26 cellular contexts compared by ENCODE assay signal in the genomic region with DNA sequence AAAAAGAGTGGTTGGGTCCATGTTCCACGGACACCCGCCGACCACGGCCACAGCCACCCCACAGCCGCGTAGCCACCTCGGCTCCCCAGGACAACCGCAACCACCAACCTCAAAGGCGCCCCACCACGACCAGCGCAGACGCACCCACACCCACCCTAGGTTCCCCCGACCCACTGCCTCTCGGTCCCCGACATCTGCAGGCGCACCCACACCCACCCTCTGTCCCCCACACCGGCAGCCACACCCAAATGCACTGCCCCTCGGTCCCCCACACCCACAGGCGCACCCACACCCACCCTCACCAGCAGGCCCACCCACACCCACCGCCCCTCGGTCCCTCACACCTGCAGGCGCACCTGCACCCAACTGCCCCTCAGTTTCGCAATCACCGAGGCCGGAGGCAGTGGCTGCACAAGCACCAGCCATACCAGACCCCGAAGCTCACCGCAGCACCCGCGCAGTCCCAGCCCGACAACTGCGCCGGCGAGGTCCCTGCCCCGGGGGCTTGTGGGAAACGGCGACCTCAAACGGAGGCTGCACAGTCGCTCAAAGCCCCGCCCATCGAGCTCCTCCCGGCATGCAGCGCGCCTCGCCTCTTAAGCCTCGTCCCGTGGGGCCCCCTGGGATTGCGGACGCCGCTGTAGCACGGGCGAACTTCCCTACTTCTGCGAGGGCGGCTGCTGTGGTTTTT. TPM values are rescaled to one million over a fixed set of nuclear protein-coding genes. Genes with fewer than 3 reads are reported as not detected.
A peak's percentile ranks its signal among the peaks of the same experiment; 100 is the strongest.
DNase-seq lines count a peak whose midpoint lies in the region; ATAC-seq and TF ChIP-seq lines count a peak whose summit lies in the region.
"Had no signal": no experiment of that assay in that cellular context is flagged by ENCODE, and none has a peak within 500 bp of the region (broad histone marks: within the 10 kb centered on the region; RNA-seq: fewer than 3 reads in every experiment).

No MANE protein-coding gene starts in this region.

- H2BK120ac ChIP-seq in neuronal stem cell (ENCODE audit: low read depth, low read length): no peak overlapping the region

- H3K4me2 ChIP-seq in neuronal stem cell (ENCODE audit: insufficient read depth, low read length, poor library complexity, severe bottlenecking): no peak overlapping the region

- H3K4ac ChIP-seq in neuronal stem cell (ENCODE audit: low read length): no peak overlapping the region

- no peak overlapping the region for H4K8ac ChIP-seq in neuronal stem cell (ENCODE audit: low read depth, low read length)

- no peak for TF ChIP-seq CTCF in coronary artery (IDR thresholded peaks at IDR 0.05)

- ATAC-seq in right cardiac atrium: peak; percentile 40 to 41
- no peak for ATAC-seq in left ventricle myocardium superior
- ATAC-seq: HCT116, PC-3, Right ventricle myocardium inferior, SK-N-SH treated with all-trans-retinoic acid at 6 μM for 48 hours had no signal

- H3K9me3 ChIP-seq in right cardiac atrium (ENCODE audit: control insufficient read depth, low read length) (no peaks in the 10 kb centered on the region), neuronal stem cell (replicated peaks in 1 of 2; ENCODE audit: control insufficient read depth in 2 of 2, insufficient read depth in 1 of 2, low read depth in 1 of 2, low read length in 2 of 2) (peaks cover 8 to 9% of the 10 kb centered on the region in 2 donors)

- intact Hi-C loops in right cardiac atrium (cut with DNase I) (no loop called here), left ventricle myocardium superior (cut with micrococcal nuclease) (no loop called here)

- no peaks in the 10 kb centered on the region for H3K4me1 ChIP-seq in right cardiac atrium (ENCODE audit: control insufficient read depth, insufficient read depth, low read length)
- H3K4me1 ChIP-seq in neuronal stem cell (ENCODE audit: control insufficient read depth in 2 of 2, insufficient read depth in 1 of 2, low read depth in 1 of 2, low read length in 2 of 2): no peaks in the 10 kb centered on the region
- H3K4me1 ChIP-seq: SJCRH30 had no signal

- no peak overlapping the region for H4K91ac ChIP-seq in neuronal stem cell (ENCODE audit: low read depth, low read length, poor library complexity)

- DNase-seq in right cardiac atrium (peak in 1 of 3 donors; percentile 59), left ventricle myocardium superior (no peak), coronary artery (ENCODE audit: low spot score) (peak; percentile 52), neuronal stem cell (ENCODE audit: low spot score) (no peak), dermis blood vessel endothelial cell (no peak), NCI-H2227 (lab: John Stamatoyannopoulos, UW; ENCODE audit: unreplicated experiment) (no peak)
- no peak for DNase-seq in activated CD4-positive, CD25-positive, alpha-beta regulatory T cell (lab: John Stamatoyannopoulos, UW)
- DNase-seq: Karpas-422; NCI-H1092; NCI-H1417 treated with DMSO at 0.1 percent for 48 hours; NCI-H1694 treated with DMSO at 0.1 percent for 48 hours; NCI-H2081 treated with DMSO at 0.1 percent for 48 hours; NCI-H2171; NCI-H345; NCI-H524; NCI-H82; NK-92 treated with Interleukin-12 subunit alpha and Interleukin-12 subunit beta, amount 100 ng/mL, for 24 hours; PC-3; SJCRH30 had no signal

- H3K36me3 ChIP-seq in neuronal stem cell (replicated peaks in 1 of 2; ENCODE audit: control insufficient read depth in 2 of 2, insufficient read depth in 2 of 2, low read length in 2 of 2): peaks cover 4 to 11% of the 10 kb centered on the region in 2 donors

- H3K27ac ChIP-seq in right cardiac atrium (ENCODE audit: low read length): no peak overlapping the region
- no peak overlapping the region for H3K27ac ChIP-seq in coronary artery
- no peak overlapping the region for H3K27ac ChIP-seq in neuronal stem cell (replicated peaks; ENCODE audit: low read length)
- H3K27ac ChIP-seq: 22Rv1, SJCRH30 had no signal

- peak overlapping the region; percentile 11 for H3K18ac ChIP-seq in neuronal stem cell (ENCODE audit: low read length)

- 83% methylated on average over 53 of the region's 53 CpGs for WGBS in right cardiac atrium
- no CpG with 5 or more reads among the region's 53 CpGs for WGBS in neuronal stem cell (ENCODE audit: extremely low coverage in 2 of 2, insufficient read length in 2 of 2, insufficient replicate concordance in 1 of 2), 2 donors

- no peak overlapping the region for H2AFZ ChIP-seq in neuronal stem cell (ENCODE audit: low read length)

- H3K14ac ChIP-seq in neuronal stem cell (ENCODE audit: low read length): no peak overlapping the region

- H3K27me3 ChIP-seq in right cardiac atrium (ENCODE audit: control insufficient read depth, insufficient read depth) (no peaks in the 10 kb centered on the region), neuronal stem cell (ENCODE audit: control insufficient read depth in 3 of 3, insufficient read depth in 3 of 3, low read depth in 1 of 3, low read length in 3 of 3) (no peaks in the 10 kb centered on the region)
- H3K27me3 ChIP-seq: SJCRH30 had no signal

- H2BK12ac ChIP-seq in neuronal stem cell (ENCODE audit: low read length): no peak overlapping the region

- no peak overlapping the region for H3K9ac ChIP-seq in neuronal stem cell (ENCODE audit: low read depth, low read length, poor library complexity)

- H2BK15ac ChIP-seq in neuronal stem cell (ENCODE audit: low read length): no peak overlapping the region

- no peak overlapping the region for H3K4me3 ChIP-seq in right cardiac atrium (ENCODE audit: low read length)
- H3K4me3 ChIP-seq in coronary artery: no peak overlapping the region
- no peak overlapping the region for H3K4me3 ChIP-seq in neuronal stem cell (ENCODE audit: low read length in 2 of 2)
- H3K4me3 ChIP-seq: SJCRH30 had no signal

- peak overlapping the region; percentile 20 for H3K23ac ChIP-seq in neuronal stem cell (ENCODE audit: low read depth, low read length, poor library complexity)

- no peak overlapping the region for H2AK5ac ChIP-seq in neuronal stem cell (ENCODE audit: low read depth, low read length)

- no peaks in the 10 kb centered on the region for H3K79me1 ChIP-seq in neuronal stem cell (ENCODE audit: low read depth, low read length)

- H2BK5ac ChIP-seq in neuronal stem cell (ENCODE audit: low read length): peak overlapping the region; percentile 24

RNA-seq across cellular contexts. Expression of gene ZNF77, which starts 18.3 kb away (rescaled TPM):
- total RNA-seq in right cardiac atrium (1 to 10 TPM; 2.1 to 4.0 (median 2.9) TPM), left ventricle myocardium superior (2.2 TPM), dermis blood vessel endothelial cell (6.4 and 7.8 TPM in 2 replicates)
- polyA plus RNA-seq in right cardiac atrium: 2.1 TPM
- polyA plus RNA-seq in neuronal stem cell (2013, experiment 1 of 2): 3.4 TPM
- polyA plus RNA-seq in neuronal stem cell (2013, experiment 2 of 2): 3.5 TPM

RNA-seq across cellular contexts. Expression of gene ZNF57, which starts 25.8 kb away (rescaled TPM):
- 1 to 10 TPM; 1.9 to 3.1 (median 2.4) TPM for total RNA-seq in right cardiac atrium
- 1.9 TPM for polyA plus RNA-seq in right cardiac atrium
- total RNA-seq in left ventricle myocardium superior: 3.9 TPM
- 2.5 TPM for polyA plus RNA-seq in neuronal stem cell (2013, experiment 1 of 2)
- polyA plus RNA-seq in neuronal stem cell (2013, experiment 2 of 2): 2.5 TPM
- 5.1 and 6.3 TPM in 2 replicates for total RNA-seq in dermis blood vessel endothelial cell

RNA-seq across cellular contexts. Expression of gene TLE6, which starts 50.9 kb away (rescaled TPM):
- total RNA-seq in right cardiac atrium (1 to 10 TPM in 2 of 4 donors, under 1 TPM in 2; 0.28 to 2.2 (median 1.2) TPM), left ventricle myocardium superior (0.30 TPM), dermis blood vessel endothelial cell (2.0 and 2.7 TPM in 2 replicates)
- 2.1 TPM for polyA plus RNA-seq in right cardiac atrium
- polyA plus RNA-seq in neuronal stem cell (2013, experiment 1 of 2): 0.88 TPM
- polyA plus RNA-seq in neuronal stem cell (2013, experiment 2 of 2): 0.75 TPM

RNA-seq across cellular contexts. Expression of gene ZNF556, which starts 59.4 kb away (rescaled TPM):
- total RNA-seq in right cardiac atrium (under 1 TPM in 1 of 4 donors, not detected in 3; 0.25 TPM), left ventricle myocardium superior (not detected), dermis blood vessel endothelial cell (under 0.01 TPM in 1 of 2 replicates, not detected in the other)
- polyA plus RNA-seq in right cardiac atrium: not detected
- 0.07 TPM for polyA plus RNA-seq in neuronal stem cell (2013, experiment 1 of 2)
- polyA plus RNA-seq in neuronal stem cell (2013, experiment 2 of 2): 0.07 TPM
- total RNA-seq: B cell, H1, Right ventricle myocardium inferior had no signal
- polyA plus RNA-seq: H1, IgD-negative memory B cell had no signal
